ENCODE assay signal across 12 cellular contexts in genomic region chr7:134920026-134920758, GRCh38.
A peak's percentile ranks its signal among the peaks of the same experiment; 100 is the strongest.
DNase-seq lines count a peak whose midpoint lies in the region; ATAC-seq and TF ChIP-seq lines count a peak whose summit lies in the region.
"Had no signal": no experiment of that assay in that cellular context is flagged by ENCODE, and none has a peak within 500 bp of the region (broad histone marks: within the 10 kb centered on the region; RNA-seq: fewer than 3 reads in every experiment).

No MANE protein-coding gene starts in this region.

- H3K27ac Mint-ChIP-seq in osteocyte (ENCODE audit: unreplicated experiment): peak overlapping the region; percentile 83
- no peak overlapping the region for H3K27ac Mint-ChIP-seq in activated T-helper 1 cell treated with anti-CD3 and anti-CD28 coated beads, Interleukin-12 subunit alpha, Interleukin-12 subunit beta, Interleukin-2, Interleukin-4 antibody, amounts not matched to agents 30 ng/mL and 10 ng/mL and 1 ng/mL, durations not matched to agents 14 hours and 24 hours and 36 hours
- no peak overlapping the region for H3K27ac Mint-ChIP-seq in CD4-positive, alpha-beta memory T cell
- H3K27ac Mint-ChIP-seq: dendritic cell treated with granulocyte-macrophage colony-stimulating factor and Interleukin-4, amounts not matched to agents 40 ng/mL and 50 ng/mL, for 4 days had no signal

- no peaks in the 10 kb centered on the region for H3K9me3 ChIP-seq in CD4-positive, alpha-beta memory T cell (ENCODE audit: control insufficient read depth in 1 of 2, low read length in 2 of 2)

- DNase-seq in GM06990 (ENCODE audit: extremely low read depth, insufficient read length) (peak; percentile 31), brain microvascular endothelial cell (peak; percentile 43), osteocyte (ENCODE audit: extremely low spot score, unreplicated experiment) (no peak), mucosa of gallbladder (ENCODE audit: low spot score) (no peak)
- no peak for DNase-seq in activated T-helper 1 cell treated with anti-CD3 and anti-CD28 coated beads, Interleukin-12 subunit alpha, Interleukin-12 subunit beta, Interleukin-2, Interleukin-4 antibody, amounts not matched to agents 30 ng/mL and 10 ng/mL and 1 ng/mL, durations not matched to agents 14 hours and 24 hours and 36 hours (ENCODE audit: low spot score)
- DNase-seq in CD4-positive, alpha-beta memory T cell: no peak
- DNase-seq: activated CD4-positive, alpha-beta T cell treated with anti-CD3 and anti-CD28 coated beads, Interleukin-2, amount 50 U/mL, for 1 hour; NCI-H526; stimulated activated CD4-positive, alpha-beta T cell treated with anti-CD3 and anti-CD28 coated beads, Interleukin-4, amount 100 ng/mL, for 4 hours had no signal

- in situ Hi-C loops in brain microvascular endothelial cell (cut with HindIII; ENCODE audit: low pct_ligation_motif_present, low sequenced_read_pairs): no loop called here

- CTCF ChIA-PET in CD4-positive, alpha-beta memory T cell (lab: Charles Lee; ENCODE audit: partially characterized antibody): no interaction called here

- peak overlapping the region; percentile 14 for H3K27ac ChIP-seq in brain microvascular endothelial cell
- no peak overlapping the region for H3K27ac ChIP-seq in CD4-positive, alpha-beta memory T cell (ENCODE audit: low read depth, low read length)

- intact Hi-C loops in activated T-helper 1 cell treated with anti-CD3 and anti-CD28 coated beads, Interleukin-12 subunit alpha, Interleukin-12 subunit beta, Interleukin-2, Interleukin-4 antibody, amounts not matched to agents 30 ng/mL and 10 ng/mL and 1 ng/mL, durations not matched to agents 14 hours and 24 hours and 36 hours (cut with micrococcal nuclease): loop anchor here (1.0 kb wide), 3 partner anchors 12 to 182 kb away; no protein-coding TSS in a partner anchor
- intact Hi-C loops in CD4-positive, alpha-beta memory T cell (cut with micrococcal nuclease): no loop called here

- no peaks in the 10 kb centered on the region for H3K36me3 ChIP-seq in GM06990 (ENCODE audit: control insufficient read depth, insufficient read depth, low read length)
- peaks cover 16% of the 10 kb centered on the region for H3K36me3 ChIP-seq in brain microvascular endothelial cell (replicated peaks)
- no peaks in the 10 kb centered on the region for H3K36me3 ChIP-seq in CD4-positive, alpha-beta memory T cell (ENCODE audit: insufficient read depth, low read length)

- POLR2A ChIA-PET in CD4-positive, alpha-beta memory T cell (lab: Charles Lee; ENCODE audit: partially characterized antibody): no interaction called here

- peaks cover 61% of the 10 kb centered on the region for H3K4me1 Mint-ChIP-seq in osteocyte (ENCODE audit: unreplicated experiment)
- no peaks in the 10 kb centered on the region for H3K4me1 Mint-ChIP-seq in activated T-helper 1 cell treated with anti-CD3 and anti-CD28 coated beads, Interleukin-12 subunit alpha, Interleukin-12 subunit beta, Interleukin-2, Interleukin-4 antibody, amounts not matched to agents 30 ng/mL and 10 ng/mL and 1 ng/mL, durations not matched to agents 14 hours and 24 hours and 36 hours (ENCODE audit: low read depth)
- H3K4me1 Mint-ChIP-seq in CD4-positive, alpha-beta memory T cell: no peaks in the 10 kb centered on the region

- H3K27me3 ChIP-seq in GM06990 (replicated peaks; ENCODE audit: control insufficient read depth, insufficient read depth, low read length) (no peaks in the 10 kb centered on the region), brain microvascular endothelial cell (replicated peaks) (no peaks in the 10 kb centered on the region)
- H3K27me3 ChIP-seq in CD4-positive, alpha-beta memory T cell (ENCODE audit: insufficient read depth, low read length): no peaks in the 10 kb centered on the region

- TF ChIP-seq CTCF in GM06990 (IDR thresholded peaks at IDR 0.05; ENCODE audit: insufficient read depth, low read length, poor library complexity, severe bottlenecking) (no peak), brain microvascular endothelial cell (IDR thresholded peaks at IDR 0.05; ENCODE audit: low read depth, low read length, missing control alignments) (no peak), osteocyte (IDR thresholded peaks at IDR 0.05) (no peak)

- no peaks in the 10 kb centered on the region for H3K9me3 Mint-ChIP-seq in osteocyte (ENCODE audit: unreplicated experiment)
- no peaks in the 10 kb centered on the region for H3K9me3 Mint-ChIP-seq in activated T-helper 1 cell treated with anti-CD3 and anti-CD28 coated beads, Interleukin-12 subunit alpha, Interleukin-12 subunit beta, Interleukin-2, Interleukin-4 antibody, amounts not matched to agents 30 ng/mL and 10 ng/mL and 1 ng/mL, durations not matched to agents 14 hours and 24 hours and 36 hours
- peaks cover 0 to 2% (median 0%) of the 10 kb centered on the region in 8 donors for H3K9me3 Mint-ChIP-seq in CD4-positive, alpha-beta memory T cell

- H3K4me1 ChIP-seq in CD4-positive, alpha-beta memory T cell (ENCODE audit: insufficient read depth, low read length): no peaks in the 10 kb centered on the region

- ATAC-seq in HG02610 (IDR thresholded peaks at IDR 0.05; ENCODE audit: unreplicated experiment) (peak; percentile 70), HG03280 (IDR thresholded peaks at IDR 0.05; ENCODE audit: unreplicated experiment) (no peak)

- peaks cover 36% of the 10 kb centered on the region for H3K36me3 Mint-ChIP-seq in osteocyte (ENCODE audit: unreplicated experiment)
- H3K36me3 Mint-ChIP-seq in activated T-helper 1 cell treated with anti-CD3 and anti-CD28 coated beads, Interleukin-12 subunit alpha, Interleukin-12 subunit beta, Interleukin-2, Interleukin-4 antibody, amounts not matched to agents 30 ng/mL and 10 ng/mL and 1 ng/mL, durations not matched to agents 14 hours and 24 hours and 36 hours (ENCODE audit: low read depth): no peaks in the 10 kb centered on the region
- H3K36me3 Mint-ChIP-seq in CD4-positive, alpha-beta memory T cell: no peaks in the 10 kb centered on the region

- no peak overlapping the region for H3K4me3 ChIP-seq in GM06990 (replicated peaks; ENCODE audit: low read depth, low read length)
- no peak overlapping the region for H3K4me3 ChIP-seq in brain microvascular endothelial cell (ENCODE audit: low read depth, low read length)
- no peak overlapping the region for H3K4me3 ChIP-seq in CD4-positive, alpha-beta memory T cell (ENCODE audit: low read length in 2 of 2)

- H3K4me3 Mint-ChIP-seq in osteocyte (ENCODE audit: unreplicated experiment): peak overlapping the region; percentile 34
- no peak overlapping the region for H3K4me3 Mint-ChIP-seq in activated T-helper 1 cell treated with anti-CD3 and anti-CD28 coated beads, Interleukin-12 subunit alpha, Interleukin-12 subunit beta, Interleukin-2, Interleukin-4 antibody, amounts not matched to agents 30 ng/mL and 10 ng/mL and 1 ng/mL, durations not matched to agents 14 hours and 24 hours and 36 hours
- H3K4me3 Mint-ChIP-seq in CD4-positive, alpha-beta memory T cell: no peak overlapping the region
- H3K4me3 Mint-ChIP-seq: dendritic cell treated with granulocyte-macrophage colony-stimulating factor and Interleukin-4, amounts not matched to agents 40 ng/mL and 50 ng/mL, for 4 days had no signal

- no peaks in the 10 kb centered on the region for H3K27me3 Mint-ChIP-seq in osteocyte (ENCODE audit: unreplicated experiment)
- peaks cover 4% of the 10 kb centered on the region for H3K27me3 Mint-ChIP-seq in activated T-helper 1 cell treated with anti-CD3 and anti-CD28 coated beads, Interleukin-12 subunit alpha, Interleukin-12 subunit beta, Interleukin-2, Interleukin-4 antibody, amounts not matched to agents 30 ng/mL and 10 ng/mL and 1 ng/mL, durations not matched to agents 14 hours and 24 hours and 36 hours (ENCODE audit: insufficient read depth)
- H3K27me3 Mint-ChIP-seq in CD4-positive, alpha-beta memory T cell: peaks cover 0 to 2% of the 10 kb centered on the region in 2 donors
- H3K27me3 Mint-ChIP-seq: dendritic cell treated with granulocyte-macrophage colony-stimulating factor and Interleukin-4, amounts not matched to agents 40 ng/mL and 50 ng/mL, for 4 days had no signal

Comparison
In these comparisons a context has a peak if more than half of its experiments do, and no peak if none do; other contexts are left out.
1. DNase-seq: peak in GM06990 (single experiment) and brain microvascular endothelial cell (single experiment); none in osteocyte (single experiment), mucosa of gallbladder (single experiment), activated T-helper 1 cell treated with anti-CD3 and anti-CD28 coated beads, Interleukin-12 subunit alpha, Interleukin-12 subunit beta, Interleukin-2, Interleukin-4 antibody, amounts not matched to agents 30 ng/mL and 10 ng/mL and 1 ng/mL, durations not matched to agents 14 hours and 24 hours and 36 hours (single experiment) and CD4-positive, alpha-beta memory T cell (0 of 5).